Comparison of ENCODE assay signal across 1 cellular context in genomic region chr2:157087373-157088005, GRCh38.
TF ChIP-seq lines count a peak whose summit lies in the region.

No MANE protein-coding gene starts in this region.

TF ChIP-seq in GM23338, 12 proteins besides CTCF, POLR2A, EP300 and RAD21:
- TF ChIP-seq REST (IDR thresholded peaks at IDR 0.05; ENCODE audit: unreplicated experiment), result no peak
- TF ChIP-seq, protein P1, sequence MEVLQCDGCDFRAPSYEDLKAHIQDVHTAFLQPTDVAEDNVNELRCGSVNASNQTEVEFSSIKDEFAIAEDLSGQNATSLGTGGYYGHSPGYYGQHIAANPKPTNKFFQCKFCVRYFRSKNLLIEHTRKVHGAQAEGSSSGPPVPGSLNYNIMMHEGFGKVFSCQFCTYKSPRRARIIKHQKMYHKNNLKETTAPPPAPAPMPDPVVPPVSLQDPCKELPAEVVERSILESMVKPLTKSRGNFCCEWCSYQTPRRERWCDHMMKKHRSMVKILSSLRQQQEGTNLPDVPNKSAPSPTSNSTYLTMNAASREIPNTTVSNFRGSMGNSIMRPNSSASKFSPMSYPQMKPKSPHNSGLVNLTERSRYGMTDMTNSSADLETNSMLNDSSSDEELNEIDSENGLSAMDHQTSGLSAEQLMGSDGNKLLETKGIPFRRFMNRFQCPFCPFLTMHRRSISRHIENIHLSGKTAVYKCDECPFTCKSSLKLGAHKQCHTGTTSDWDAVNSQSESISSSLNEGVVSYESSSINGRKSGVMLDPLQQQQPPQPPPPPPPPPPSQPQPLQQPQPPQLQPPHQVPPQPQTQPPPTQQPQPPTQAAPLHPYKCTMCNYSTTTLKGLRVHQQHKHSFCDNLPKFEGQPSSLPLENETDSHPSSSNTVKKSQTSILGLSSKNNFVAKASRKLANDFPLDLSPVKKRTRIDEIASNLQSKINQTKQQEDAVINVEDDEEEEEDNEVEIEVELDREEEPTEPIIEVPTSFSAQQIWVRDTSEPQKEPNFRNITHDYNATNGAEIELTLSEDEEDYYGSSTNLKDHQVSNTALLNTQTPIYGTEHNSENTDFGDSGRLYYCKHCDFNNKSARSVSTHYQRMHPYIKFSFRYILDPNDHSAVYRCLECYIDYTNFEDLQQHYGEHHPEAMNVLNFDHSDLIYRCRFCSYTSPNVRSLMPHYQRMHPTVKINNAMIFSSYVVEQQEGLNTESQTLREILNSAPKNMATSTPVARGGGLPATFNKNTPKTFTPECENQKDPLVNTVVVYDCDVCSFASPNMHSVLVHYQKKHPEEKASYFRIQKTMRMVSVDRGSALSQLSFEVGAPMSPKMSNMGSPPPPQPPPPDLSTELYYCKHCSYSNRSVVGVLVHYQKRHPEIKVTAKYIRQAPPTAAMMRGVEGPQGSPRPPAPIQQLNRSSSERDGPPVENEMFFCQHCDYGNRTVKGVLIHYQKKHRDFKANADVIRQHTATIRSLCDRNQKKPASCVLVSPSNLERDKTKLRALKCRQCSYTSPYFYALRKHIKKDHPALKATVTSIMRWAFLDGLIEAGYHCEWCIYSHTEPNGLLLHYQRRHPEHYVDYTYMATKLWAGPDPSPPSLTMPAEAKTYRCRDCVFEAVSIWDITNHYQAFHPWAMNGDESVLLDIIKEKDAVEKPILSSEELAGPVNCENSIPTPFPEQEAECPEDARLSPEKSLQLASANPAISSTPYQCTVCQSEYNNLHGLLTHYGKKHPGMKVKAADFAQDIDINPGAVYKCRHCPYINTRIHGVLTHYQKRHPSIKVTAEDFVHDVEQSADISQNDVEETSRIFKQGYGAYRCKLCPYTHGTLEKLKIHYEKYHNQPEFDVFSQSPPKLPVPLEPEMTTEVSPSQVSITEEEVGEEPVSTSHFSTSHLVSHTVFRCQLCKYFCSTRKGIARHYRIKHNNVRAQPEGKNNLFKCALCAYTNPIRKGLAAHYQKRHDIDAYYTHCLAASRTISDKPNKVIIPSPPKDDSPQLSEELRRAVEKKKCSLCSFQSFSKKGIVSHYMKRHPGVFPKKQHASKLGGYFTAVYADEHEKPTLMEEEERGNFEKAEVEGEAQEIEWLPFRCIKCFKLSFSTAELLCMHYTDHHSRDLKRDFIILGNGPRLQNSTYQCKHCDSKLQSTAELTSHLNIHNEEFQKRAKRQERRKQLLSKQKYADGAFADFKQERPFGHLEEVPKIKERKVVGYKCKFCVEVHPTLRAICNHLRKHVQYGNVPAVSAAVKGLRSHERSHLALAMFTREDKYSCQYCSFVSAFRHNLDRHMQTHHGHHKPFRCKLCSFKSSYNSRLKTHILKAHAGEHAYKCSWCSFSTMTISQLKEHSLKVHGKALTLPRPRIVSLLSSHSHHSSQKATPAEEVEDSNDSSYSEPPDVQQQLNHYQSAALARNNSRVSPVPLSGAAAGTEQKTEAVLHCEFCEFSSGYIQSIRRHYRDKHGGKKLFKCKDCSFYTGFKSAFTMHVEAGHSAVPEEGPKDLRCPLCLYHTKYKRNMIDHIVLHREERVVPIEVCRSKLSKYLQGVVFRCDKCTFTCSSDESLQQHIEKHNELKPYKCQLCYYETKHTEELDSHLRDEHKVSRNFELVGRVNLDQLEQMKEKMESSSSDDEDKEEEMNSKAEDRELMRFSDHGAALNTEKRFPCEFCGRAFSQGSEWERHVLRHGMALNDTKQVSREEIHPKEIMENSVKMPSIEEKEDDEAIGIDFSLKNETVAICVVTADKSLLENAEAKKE (CRISPR knock-in tag; IDR thresholded peaks at IDR 0.05), result no peak
- TF ChIP-seq ZNF331 (CRISPR knock-in tag; IDR thresholded peaks at IDR 0.05; ENCODE audit: low read depth), result no peak
- TF ChIP-seq STAT1 (IDR thresholded peaks at IDR 0.05; ENCODE audit: unreplicated experiment), result no peak
- TF ChIP-seq CREB1 (CRISPR knock-in tag; IDR thresholded peaks at IDR 0.05; ENCODE audit: low read depth), result no peak
- TF ChIP-seq NANOG (IDR thresholded peaks at IDR 0.05; ENCODE audit: borderline replicate concordance), result no peak
- TF ChIP-seq JUNB (IDR thresholded peaks at IDR 0.05; ENCODE audit: unreplicated experiment), result no peak
- TF ChIP-seq EZH2phosphoT487 (IDR thresholded peaks at IDR 0.05; ENCODE audit: unreplicated experiment), result no peak
- TF ChIP-seq, protein P2, sequence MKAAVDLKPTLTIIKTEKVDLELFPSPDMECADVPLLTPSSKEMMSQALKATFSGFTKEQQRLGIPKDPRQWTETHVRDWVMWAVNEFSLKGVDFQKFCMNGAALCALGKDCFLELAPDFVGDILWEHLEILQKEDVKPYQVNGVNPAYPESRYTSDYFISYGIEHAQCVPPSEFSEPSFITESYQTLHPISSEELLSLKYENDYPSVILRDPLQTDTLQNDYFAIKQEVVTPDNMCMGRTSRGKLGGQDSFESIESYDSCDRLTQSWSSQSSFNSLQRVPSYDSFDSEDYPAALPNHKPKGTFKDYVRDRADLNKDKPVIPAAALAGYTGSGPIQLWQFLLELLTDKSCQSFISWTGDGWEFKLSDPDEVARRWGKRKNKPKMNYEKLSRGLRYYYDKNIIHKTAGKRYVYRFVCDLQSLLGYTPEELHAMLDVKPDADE (IDR thresholded peaks at IDR 0.05), result no peak
- TF ChIP-seq POLR2AphosphoS5 (IDR thresholded peaks at IDR 0.05; ENCODE audit: low read depth), result no peak
- TF ChIP-seq ZNF114 (CRISPR knock-in tag; IDR thresholded peaks at IDR 0.05), result no peak
- TF ChIP-seq EZH2 (IDR thresholded peaks at IDR 0.05; ENCODE audit: low read depth, unreplicated experiment), result no peak
